ENCODE assay signal across 1 cellular context in the genomic region with DNA sequence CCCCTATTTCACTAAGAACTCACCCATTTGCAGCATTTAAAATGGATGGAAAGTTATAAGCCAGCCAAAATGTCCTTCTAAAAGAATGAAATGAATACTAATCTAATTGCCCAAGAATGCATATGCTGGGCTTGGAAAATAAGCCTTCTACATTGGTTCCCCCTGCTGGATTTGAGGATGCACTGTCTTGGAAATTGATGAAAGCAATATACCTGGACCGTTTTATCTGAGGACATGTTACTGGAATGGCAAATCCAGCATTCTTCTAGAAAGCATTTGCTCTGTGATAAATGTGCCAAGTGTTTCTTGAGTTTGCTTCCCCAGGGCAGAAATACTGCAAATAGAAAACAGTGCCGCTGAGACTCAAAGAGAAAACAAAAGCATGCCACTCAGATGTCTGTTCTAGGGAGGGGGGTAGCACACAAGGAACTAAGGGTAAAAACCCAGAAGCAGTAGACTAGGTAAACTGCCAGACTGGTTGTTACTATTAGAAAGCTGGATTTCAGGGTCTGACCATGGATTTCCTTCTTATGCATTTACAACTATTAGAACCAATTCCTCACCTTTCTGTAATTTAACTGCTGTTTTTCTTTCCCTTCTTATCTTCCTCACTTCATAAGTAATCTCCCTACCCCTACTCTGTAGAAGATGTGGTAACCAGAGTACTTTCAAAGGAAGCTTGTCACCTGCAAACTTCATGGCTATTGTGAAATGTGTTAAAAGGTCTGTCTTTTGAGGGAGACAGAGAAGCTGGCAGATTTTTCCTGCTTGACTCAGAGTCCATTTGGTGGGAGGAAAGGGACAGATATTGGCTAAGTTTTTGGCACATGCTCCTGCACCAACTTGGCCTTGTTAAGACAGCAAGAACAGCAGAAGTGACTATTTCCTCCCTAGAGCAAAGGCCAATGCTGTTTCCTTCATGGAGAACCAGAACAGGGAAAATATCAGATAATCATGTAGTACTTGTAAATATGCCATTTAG.
TF ChIP-seq lines count a peak whose summit lies in the region.

No MANE protein-coding gene starts in this region.

TF ChIP-seq in H1, 55 proteins besides CTCF, POLR2A, EP300 and RAD21 (continued from another document):
- TF ChIP-seq KDM1A (IDR thresholded peaks at IDR 0.05; ENCODE audit: borderline replicate concordance, low read length), result no peak
